In the genomic region with DNA sequence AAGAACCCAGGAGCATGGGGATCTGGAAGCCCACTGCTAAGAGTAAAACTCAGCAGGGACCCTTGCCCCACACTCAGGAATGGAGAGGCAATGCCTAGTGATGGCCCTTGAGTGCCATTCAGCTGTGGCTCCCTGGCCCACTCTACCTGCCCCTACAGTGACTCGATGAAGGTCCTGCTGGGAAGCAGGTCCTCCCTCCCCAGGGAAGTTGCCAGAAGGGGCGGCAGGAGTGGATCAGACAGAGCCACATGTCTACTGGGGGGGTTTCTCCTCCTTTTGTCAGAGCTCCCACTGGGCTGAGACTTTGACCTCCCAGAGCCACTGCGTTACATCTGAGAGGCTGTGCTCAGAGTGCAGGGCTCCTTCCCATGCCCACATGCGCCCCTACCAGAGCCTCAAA, we compare ENCODE assay signal across 1 cellular context.
TF ChIP-seq lines count a peak whose summit lies in the region.

No MANE protein-coding gene starts in this region.

TF ChIP-seq in A549, 52 proteins besides CTCF, POLR2A, EP300 and RAD21:
- TF ChIP-seq, protein P1, sequence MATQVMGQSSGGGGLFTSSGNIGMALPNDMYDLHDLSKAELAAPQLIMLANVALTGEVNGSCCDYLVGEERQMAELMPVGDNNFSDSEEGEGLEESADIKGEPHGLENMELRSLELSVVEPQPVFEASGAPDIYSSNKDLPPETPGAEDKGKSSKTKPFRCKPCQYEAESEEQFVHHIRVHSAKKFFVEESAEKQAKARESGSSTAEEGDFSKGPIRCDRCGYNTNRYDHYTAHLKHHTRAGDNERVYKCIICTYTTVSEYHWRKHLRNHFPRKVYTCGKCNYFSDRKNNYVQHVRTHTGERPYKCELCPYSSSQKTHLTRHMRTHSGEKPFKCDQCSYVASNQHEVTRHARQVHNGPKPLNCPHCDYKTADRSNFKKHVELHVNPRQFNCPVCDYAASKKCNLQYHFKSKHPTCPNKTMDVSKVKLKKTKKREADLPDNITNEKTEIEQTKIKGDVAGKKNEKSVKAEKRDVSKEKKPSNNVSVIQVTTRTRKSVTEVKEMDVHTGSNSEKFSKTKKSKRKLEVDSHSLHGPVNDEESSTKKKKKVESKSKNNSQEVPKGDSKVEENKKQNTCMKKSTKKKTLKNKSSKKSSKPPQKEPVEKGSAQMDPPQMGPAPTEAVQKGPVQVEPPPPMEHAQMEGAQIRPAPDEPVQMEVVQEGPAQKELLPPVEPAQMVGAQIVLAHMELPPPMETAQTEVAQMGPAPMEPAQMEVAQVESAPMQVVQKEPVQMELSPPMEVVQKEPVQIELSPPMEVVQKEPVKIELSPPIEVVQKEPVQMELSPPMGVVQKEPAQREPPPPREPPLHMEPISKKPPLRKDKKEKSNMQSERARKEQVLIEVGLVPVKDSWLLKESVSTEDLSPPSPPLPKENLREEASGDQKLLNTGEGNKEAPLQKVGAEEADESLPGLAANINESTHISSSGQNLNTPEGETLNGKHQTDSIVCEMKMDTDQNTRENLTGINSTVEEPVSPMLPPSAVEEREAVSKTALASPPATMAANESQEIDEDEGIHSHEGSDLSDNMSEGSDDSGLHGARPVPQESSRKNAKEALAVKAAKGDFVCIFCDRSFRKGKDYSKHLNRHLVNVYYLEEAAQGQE (IDR thresholded peaks at IDR 0.05): no peak
- TF ChIP-seq BHLHE40 (IDR thresholded peaks at IDR 0.05; ENCODE audit: low read depth, low read length) (no peak), RNF2 (IDR thresholded peaks at IDR 0.05; ENCODE audit: borderline replicate concordance, low read depth) (no peak), RFX5 (IDR thresholded peaks at IDR 0.05) (no peak), NFE2L2 (conservative IDR thresholded peaks at IDR 0.05; ENCODE audit: low read length) (no peak), KDM1A (IDR thresholded peaks at IDR 0.05; ENCODE audit: low read depth) (no peak)
- TF ChIP-seq, protein P2, sequence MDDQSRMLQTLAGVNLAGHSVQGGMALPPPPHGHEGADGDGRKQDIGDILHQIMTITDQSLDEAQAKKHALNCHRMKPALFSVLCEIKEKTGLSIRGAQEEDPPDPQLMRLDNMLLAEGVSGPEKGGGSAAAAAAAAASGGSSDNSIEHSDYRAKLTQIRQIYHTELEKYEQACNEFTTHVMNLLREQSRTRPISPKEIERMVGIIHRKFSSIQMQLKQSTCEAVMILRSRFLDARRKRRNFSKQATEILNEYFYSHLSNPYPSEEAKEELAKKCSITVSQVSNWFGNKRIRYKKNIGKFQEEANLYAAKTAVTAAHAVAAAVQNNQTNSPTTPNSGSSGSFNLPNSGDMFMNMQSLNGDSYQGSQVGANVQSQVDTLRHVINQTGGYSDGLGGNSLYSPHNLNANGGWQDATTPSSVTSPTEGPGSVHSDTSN (IDR thresholded peaks at IDR 0.05): no peak
